ENCODE assay signal across 2 cellular contexts in genomic region chr11:46260161-46260560, GRCh38.
A peak's percentile ranks its signal among the peaks of the same experiment; 100 is the strongest.
TF ChIP-seq lines count a peak whose summit lies in the region.

No MANE protein-coding gene starts in this region.

TF ChIP-seq in HepG2, 621 proteins besides CTCF, POLR2A, EP300 and RAD21:
- TF ChIP-seq RFX1 (IDR thresholded peaks at IDR 0.05) (0 out of 2 replicates have a peak, but pooled peaks have one; percentile 7), ZNF180 (CRISPR knock-in tag; IDR thresholded peaks at IDR 0.05; ENCODE audit: borderline replicate concordance, low read depth) (no peak)

TF ChIP-seq in GM12878, 131 proteins besides CTCF, POLR2A, EP300 and RAD21:
- no peak for TF ChIP-seq TCF7 (IDR thresholded peaks at IDR 0.05; ENCODE audit: borderline replicate concordance)
- TF ChIP-seq BHLHE40 (IDR thresholded peaks at IDR 0.05; ENCODE audit: borderline replicate concordance in 1 of 2, low read depth in 2 of 2, low read length in 1 of 2), result no peak
- TF ChIP-seq EZH2 (IDR thresholded peaks at IDR 0.05; ENCODE audit: borderline replicate concordance, control insufficient read depth, low read depth, low read length), result no peak
- no peak for TF ChIP-seq POU2F2 (IDR thresholded peaks at IDR 0.05; ENCODE audit: borderline replicate concordance, low read depth, low read length)
- TF ChIP-seq BRCA1 (IDR thresholded peaks at IDR 0.05; ENCODE audit: low read depth, low read length), result no peak
- no peak for TF ChIP-seq FOXK2 (IDR thresholded peaks at IDR 0.05)
- no peak for TF ChIP-seq PBX3 (IDR thresholded peaks at IDR 0.05; ENCODE audit: insufficient replicate concordance, low read depth, low read length)
- no peak for TF ChIP-seq YBX1 (IDR thresholded peaks at IDR 0.05)
- no peak for TF ChIP-seq PKNOX1 (IDR thresholded peaks at IDR 0.05)
- TF ChIP-seq NFYA (IDR thresholded peaks at IDR 0.05; ENCODE audit: borderline replicate concordance, low read depth, low read length), result no peak
- no peak for TF ChIP-seq LARP7 (IDR thresholded peaks at IDR 0.05)
- TF ChIP-seq ZBTB4 (CRISPR knock-in tag; IDR thresholded peaks at IDR 0.05), result no peak
- TF ChIP-seq POLR2AphosphoS5 (IDR thresholded peaks at IDR 0.05; ENCODE audit: low read length), result no peak
- no peak for TF ChIP-seq SUZ12 (IDR thresholded peaks at IDR 0.05; ENCODE audit: unreplicated experiment)
- no peak for TF ChIP-seq MYB (IDR thresholded peaks at IDR 0.05; ENCODE audit: borderline replicate concordance, low read depth, low read length)
- no peak for TF ChIP-seq ZBTB40 (IDR thresholded peaks at IDR 0.05; ENCODE audit: borderline replicate concordance)
- TF ChIP-seq USF2 (IDR thresholded peaks at IDR 0.05; ENCODE audit: borderline replicate concordance, low read depth, low read length), result no peak
- no peak for TF ChIP-seq MYC (IDR thresholded peaks at IDR 0.05; ENCODE audit: insufficient read depth, insufficient read length, insufficient replicate concordance, low read length, severe bottlenecking)
- TF ChIP-seq RCOR1 (conservative IDR thresholded peaks at IDR 0.05; ENCODE audit: low read depth, low read length), result no peak
